ENCODE assay signal across 8 cellular contexts in genomic region chr12:28191018-28191595, GRCh38. TPM values are rescaled to one million over a fixed set of nuclear protein-coding genes. Genes with fewer than 3 reads are reported as not detected.
DNase-seq lines count a peak whose midpoint lies in the region; ATAC-seq, FAIRE-seq and TF ChIP-seq lines count a peak whose summit lies in the region.

No MANE protein-coding gene starts in this region.

- no peaks in the 10 kb centered on the region for H3K27me3 ChIP-seq in iPS-15b (ENCODE audit: control insufficient read depth, insufficient read depth, low read length)
- H3K27me3 ChIP-seq in small intestine (ENCODE audit: control insufficient read depth in 2 of 2, insufficient read depth in 2 of 2, low read length in 2 of 2), result no peaks in the 10 kb centered on the region

- no peak for FAIRE-seq in small intestine (lab: Jason Lieb, UNC)

- H3K27ac ChIP-seq in small intestine (ENCODE audit: low read depth in 1 of 2, low read length in 1 of 2), result peak overlapping the region; percentile 87 to 95

- H3K36me3 ChIP-seq in iPS-15b (ENCODE audit: control insufficient read depth, insufficient read depth, low read length) (no peaks in the 10 kb centered on the region), small intestine (ENCODE audit: control insufficient read depth in 2 of 2, insufficient read depth in 2 of 2, low read length in 2 of 2) (no peaks in the 10 kb centered on the region)

- no peak for TF ChIP-seq CTCF in GM12864 (IDR thresholded peaks at IDR 0.05; ENCODE audit: low read depth, low read length, missing control alignments)

- no peaks in the 10 kb centered on the region for H3K4me1 ChIP-seq in iPS-15b (ENCODE audit: control insufficient read depth, insufficient read depth, low read length)
- peaks cover 0 to 6% of the 10 kb centered on the region in 2 donors for H3K4me1 ChIP-seq in small intestine (ENCODE audit: control insufficient read depth in 2 of 2, insufficient read depth in 1 of 2, low read depth in 1 of 2, low read length in 1 of 2)

- peak overlapping the region; percentile 80 for H3K9ac ChIP-seq in iPS-15b (ENCODE audit: low read depth, low read length)

- H3K4me3 ChIP-seq in GM12864 (ENCODE audit: low read depth, low read length), result peak overlapping the region; percentile 72
- H3K4me3 ChIP-seq in iPS-15b (ENCODE audit: low read depth, low read length), result peak overlapping the region; percentile 98
- peak overlapping the region; percentile 59 to 72 for H3K4me3 ChIP-seq in small intestine (ENCODE audit: low read depth in 1 of 2, low read length in 2 of 2)

- H3K9me3 ChIP-seq in iPS-15b (ENCODE audit: control insufficient read depth, insufficient read depth, low read length) (no peaks in the 10 kb centered on the region), small intestine (ENCODE audit: control insufficient read depth, low read depth) (no peaks in the 10 kb centered on the region)

- WGBS in small intestine, 3 donors, result 7 to 9% (median 8%) methylated on average over 14 of the region's 14 CpGs

- no peak for DNase-seq in GM12864 (ENCODE audit: low read depth)
- peak; percentile 23 for DNase-seq in RPMI8226
- peak; percentile 40 for DNase-seq in amniotic stem cell (lab: John Stamatoyannopoulos, UW)
- DNase-seq in small intestine, result peak; percentile 29
- no peak for DNase-seq in DMS153 (lab: John Stamatoyannopoulos, UW)

- ATAC-seq in HG02642 (IDR thresholded peaks at IDR 0.05; ENCODE audit: poor library complexity, unreplicated experiment) (peak; percentile 8), HG03442 (IDR thresholded peaks at IDR 0.05; ENCODE audit: unreplicated experiment) (no peak)

RNA-seq across cellular contexts. Expression of gene CCDC91, which starts 0.9 kb away (rescaled TPM):
- polyA plus RNA-seq in small intestine, result 10 to 100 TPM; 12.5 to 13.8 (median 12.8) TPM

Comparison
In these comparisons a context has a peak if more than half of its experiments do, and no peak if none do; other contexts are left out.
1. DNase-seq: peak in RPMI8226 (single experiment), amniotic stem cell (single experiment) and small intestine (single experiment); none in GM12864 (single experiment) and DMS153 (single experiment).
2. Peak in every context shown above with its lines, with median percentiles within 50 percentile points of each other: H3K4me3 ChIP-seq.